ENCODE assay signal across 26 cellular contexts in genomic region chr3:43838009-43838758, GRCh38.
"Had no signal": no experiment of that assay in that cellular context is flagged by ENCODE, and none has a peak within 500 bp of the region (broad histone marks: within the 10 kb centered on the region; RNA-seq: fewer than 3 reads in every experiment).

No MANE protein-coding gene starts in this region.

- H3K4me1 ChIP-seq: heart right ventricle, left ventricle myocardium inferior, right atrium auricular region, stomach, testis, thyroid gland, transverse colon, upper lobe of left lung had no signal

- H3K4me2 ChIP-seq: hepatocyte had no signal

- H3K4me3 ChIP-seq: heart right ventricle, hepatocyte, left ventricle myocardium inferior, lung, mucosa of descending colon, ovary, right atrium auricular region, skin epidermis, stomach, testis, thyroid gland, transverse colon, upper lobe of left lung had no signal

- H2AFZ ChIP-seq: hepatocyte had no signal

- H3K27ac ChIP-seq: heart right ventricle, hepatocyte, left ventricle myocardium inferior, ovary, right atrium auricular region, skin epidermis, stomach, testis, thyroid gland, transverse colon, upper lobe of left lung had no signal

- ATAC-seq: heart right ventricle; mucosa of descending colon; naive thymus-derived CD4-positive, alpha-beta T cell; natural killer cell treated with Interleukin-12 subunit alpha and Interleukin-12 subunit beta and Interleukin-15 and Interleukin-18, amount 100 ng/mL, for 72 hours; sciatic nerve; stimulated activated naive B cell treated with anti-CD40 and anti-IgM and Interleukin-4, amounts not matched to agents 10 μg/mL and 1 μg/mL and 100 μg/mL, for 72 hours; stimulated activated naive CD8-positive, alpha-beta T cell treated with anti-CD3 and anti-CD28 coated beads, Interleukin-15, Interleukin-2, amounts not matched to agents 100 U/mL and 50 U/mL, for 24 hours had no signal

- FAIRE-seq: islet of Langerhans, urothelium cell line had no signal

- H3K27ac Mint-ChIP-seq: mesothelial cell of epicardium; naive thymus-derived CD4-positive, alpha-beta T cell; natural killer cell treated with Interleukin-12 subunit alpha and Interleukin-12 subunit beta and Interleukin-15 and Interleukin-18, amount 100 ng/mL, for 72 hours; progenitor cell of endocrine pancreas; stimulated activated naive B cell treated with anti-CD40 and anti-IgM and Interleukin-4, amounts not matched to agents 10 μg/mL and 1 μg/mL and 100 μg/mL, for 72 hours had no signal

- H3K4me3 Mint-ChIP-seq: mesothelial cell of epicardium; naive thymus-derived CD4-positive, alpha-beta T cell; natural killer cell treated with Interleukin-12 subunit alpha and Interleukin-12 subunit beta and Interleukin-15 and Interleukin-18, amount 100 ng/mL, for 72 hours; stimulated activated naive B cell treated with anti-CD40 and anti-IgM and Interleukin-4, amounts not matched to agents 10 μg/mL and 1 μg/mL and 100 μg/mL, for 72 hours had no signal

- H3K79me2 ChIP-seq: hepatocyte had no signal

- DNase-seq: heart right ventricle; left ventricle myocardium inferior; mucosa of descending colon; naive thymus-derived CD4-positive, alpha-beta T cell; ovary; stimulated activated CD4-positive, alpha-beta T cell treated with anti-CD3 and anti-CD28 coated beads, Interleukin-12 subunit alpha, Interleukin-12 subunit beta, amount 100 ng/mL, for 4 hours; stimulated activated CD4-positive, alpha-beta T cell treated with anti-CD3 and anti-CD28 coated beads, Interleukin-15, amount 100 ng/mL, for 24 hours; stimulated activated CD4-positive, alpha-beta T cell treated with anti-CD3 and anti-CD28 coated beads, Interleukin-2, amount 100 ng/mL, for 24 hours; stimulated activated CD4-positive, alpha-beta T cell treated with anti-CD3 and anti-CD28 coated beads, Interleukin-4, amount 100 ng/mL, for 1 hour; stimulated activated naive B cell treated with anti-CD40 and anti-IgM and Interleukin-4, amounts not matched to agents 10 μg/mL and 1 μg/mL and 100 μg/mL, for 72 hours; stimulated activated naive CD8-positive, alpha-beta T cell treated with anti-CD3 and anti-CD28 coated beads, Interleukin-15, Interleukin-2, amounts not matched to agents 100 U/mL and 50 U/mL, for 24 hours; stomach; testis; transverse colon; upper lobe of left lung had no signal

- H3K36me3 ChIP-seq: heart right ventricle, left ventricle myocardium inferior, ovary, right atrium auricular region, stomach, thyroid gland, transverse colon, upper lobe of left lung had no signal

- H3K9me3 ChIP-seq: ovary, testis, thyroid gland had no signal

- H3K27me3 ChIP-seq: hepatocyte, ovary, right atrium auricular region, stomach, testis, thyroid gland, transverse colon, upper lobe of left lung had no signal

- H3K36me3 Mint-ChIP-seq: mesothelial cell of epicardium; stimulated activated naive B cell treated with anti-CD40 and anti-IgM and Interleukin-4, amounts not matched to agents 10 μg/mL and 1 μg/mL and 100 μg/mL, for 72 hours had no signal

- H3K4me1 Mint-ChIP-seq: mesothelial cell of epicardium; stimulated activated naive B cell treated with anti-CD40 and anti-IgM and Interleukin-4, amounts not matched to agents 10 μg/mL and 1 μg/mL and 100 μg/mL, for 72 hours had no signal
